ENCODE assay signal across 8 cellular contexts in the genomic region with DNA sequence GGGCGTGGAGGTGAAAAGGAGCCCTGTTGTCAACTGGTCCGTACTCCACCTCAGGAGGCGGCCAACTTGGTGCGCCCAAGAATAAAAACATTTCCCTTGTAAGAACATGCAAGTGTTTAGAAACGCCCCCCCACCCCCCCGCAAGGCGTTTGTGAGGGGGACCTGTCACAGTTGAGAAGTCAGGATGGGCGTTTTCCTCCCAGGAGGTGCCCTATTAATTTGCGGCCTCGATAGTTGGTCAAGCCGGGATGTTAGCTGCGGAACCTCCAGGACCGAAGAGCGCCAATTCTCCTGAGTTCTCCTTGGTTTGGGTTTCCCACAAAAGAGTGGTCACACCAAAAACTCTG. TPM values are rescaled to one million over a fixed set of nuclear protein-coding genes. Genes with fewer than 3 reads are reported as not detected.
DNase-seq lines count a peak whose midpoint lies in the region; ATAC-seq and TF ChIP-seq lines count a peak whose summit lies in the region.

No MANE protein-coding gene starts in this region.

- peak overlapping the region; percentile 76 for H2AFZ ChIP-seq in ACC112 (ENCODE audit: low read length, unreplicated experiment)

- H3K27ac ChIP-seq in ACC112 (ENCODE audit: low read depth, low read length) (peak overlapping the region; percentile 96), cardiac muscle cell (peak overlapping the region; percentile 87)

- ATAC-seq in GM21381 (IDR thresholded peaks at IDR 0.05; ENCODE audit: unreplicated experiment) = peak; percentile 1

- H3K36me3 ChIP-seq in ACC112 (ENCODE audit: insufficient read depth, low read length) (no peaks in the 10 kb centered on the region), cardiac muscle cell (no peaks in the 10 kb centered on the region)

- no peaks in the 10 kb centered on the region for H3K9me3 ChIP-seq in cardiac muscle cell (ENCODE audit: low read depth)

- peaks cover 49% of the 10 kb centered on the region for H3K79me2 ChIP-seq in ACC112 (ENCODE audit: control insufficient read depth, insufficient read depth, low read length, unreplicated experiment)

- H3K4me3 ChIP-seq in ACC112 (ENCODE audit: low read depth, low read length) = peak overlapping the region; percentile 79
- peak overlapping the region; percentile 89 for H3K4me3 ChIP-seq in LNCaP clone FGC (ENCODE audit: low read depth, low read length)
- peak overlapping the region; percentile 80 for H3K4me3 ChIP-seq in cardiac muscle cell
- peak overlapping the region; percentile 91 for H3K4me3 ChIP-seq in skeletal muscle cell (ENCODE audit: low read depth, low read length)

- DNase-seq in LNCaP clone FGC (ENCODE audit: low read depth) (no peak), cardiac muscle cell (ENCODE audit: low read depth in 1 of 2, low spot score in 1 of 2) (no peak), skeletal muscle cell (ENCODE audit: low read depth) (no peak), DMS 273 treated with DMSO at 0.1 percent for 48 hours (lab: John Stamatoyannopoulos, UW) (no peak), NCI-H1930 (lab: John Stamatoyannopoulos, UW) (no peak)
- DNase-seq in activated T-helper 9 cell treated with anti-CD3 and anti-CD28 coated beads, Interleukin-2, amount 50 U/mL, for 16 hours (ENCODE audit: low read depth) = peak; percentile 41

- H3K4me1 ChIP-seq in ACC112 (ENCODE audit: control insufficient read depth, insufficient read depth, low read length, unreplicated experiment) (peaks cover 17% of the 10 kb centered on the region), cardiac muscle cell (ENCODE audit: low read depth) (no peaks in the 10 kb centered on the region)

- H3K27me3 ChIP-seq in ACC112 (ENCODE audit: insufficient read depth, low read length) = no peaks in the 10 kb centered on the region
- H3K27me3 ChIP-seq in cardiac muscle cell = no peaks in the 10 kb centered on the region

- no peak for TF ChIP-seq CTCF in LNCaP clone FGC (IDR thresholded peaks at IDR 0.05; ENCODE audit: control insufficient read depth, extremely low read depth, insufficient read depth)
- TF ChIP-seq CTCF in cardiac muscle cell (IDR thresholded peaks at IDR 0.05; ENCODE audit: low read depth, low read length) = no peak

RNA-seq across cellular contexts. Expression of a gene that starts 0.7 kb away (rescaled TPM):
- 42.0 and 49.7 TPM in 2 replicates for total RNA-seq in cardiac muscle cell
- polyA plus RNA-seq in cardiac muscle cell = 49.4 and 66.1 TPM in 2 replicates

RNA-seq across cellular contexts. Expression of a gene that starts 28.8 kb away (rescaled TPM):
- 0.04 and 0.12 TPM in 2 replicates for total RNA-seq in cardiac muscle cell
- 1.9 and 2.7 TPM in 2 replicates for polyA plus RNA-seq in cardiac muscle cell

RNA-seq across cellular contexts. Expression of a gene that starts 35.9 kb away (rescaled TPM):
- 89.0 and 443 TPM in 2 replicates for total RNA-seq in cardiac muscle cell
- polyA plus RNA-seq in cardiac muscle cell = 195 and 728 TPM in 2 replicates
